8 cellular contexts compared by ENCODE assay signal in the genomic region with DNA sequence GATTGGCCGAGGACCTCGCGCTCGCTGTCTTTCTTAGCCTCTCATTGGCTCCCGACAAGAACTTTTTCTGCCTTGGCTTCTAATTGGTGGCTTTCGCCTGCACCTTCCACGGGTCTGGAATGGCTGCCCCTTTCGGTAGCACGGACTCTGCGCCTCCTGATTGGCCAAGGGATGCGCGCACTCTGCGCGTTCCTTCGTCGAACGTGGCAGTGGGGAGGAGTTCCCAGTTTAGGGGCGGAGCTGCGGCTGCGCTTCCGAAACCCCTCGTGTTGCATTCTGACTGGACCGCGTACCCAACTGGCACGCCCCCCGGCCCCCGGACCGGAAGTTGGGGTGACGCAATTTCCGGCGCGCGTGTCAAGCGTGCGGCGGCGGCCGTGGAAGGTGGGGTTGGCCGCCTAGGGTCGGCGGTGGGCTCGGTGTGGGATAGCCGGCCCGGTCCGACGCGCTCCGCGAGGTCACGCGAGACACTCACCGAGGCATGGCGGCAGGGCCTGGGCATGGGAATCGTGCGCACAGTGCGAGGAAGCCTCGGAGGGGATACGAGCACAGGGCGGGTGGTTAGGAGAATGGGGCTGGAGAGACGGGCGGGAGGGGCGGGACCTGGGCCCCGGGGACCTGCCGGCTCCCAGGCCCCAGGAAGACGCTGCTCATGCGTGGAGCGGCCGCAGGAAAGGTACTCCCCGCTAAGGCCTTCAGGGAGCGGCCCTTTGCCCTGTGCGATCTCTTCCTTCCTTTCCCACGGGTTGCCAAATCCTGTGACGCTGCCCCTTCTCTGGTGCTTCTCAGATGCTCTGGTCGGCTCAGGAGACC. TPM values are rescaled to one million over a fixed set of nuclear protein-coding genes. Genes with fewer than 3 reads are reported as not detected.
DNase-seq lines count a peak whose midpoint lies in the region; ATAC-seq lines count a peak whose summit lies in the region.

No MANE protein-coding gene starts in this region.

- H3K27me3 Mint-ChIP-seq in effector memory CD8-positive, alpha-beta T cell, result no peaks in the 10 kb centered on the region

- peak; percentile 68 for ATAC-seq in GM21367 (IDR thresholded peaks at IDR 0.05; ENCODE audit: unreplicated experiment)
- ATAC-seq in effector memory CD8-positive, alpha-beta T cell (replicated peaks), result peak; percentile 78

- DNase-seq in COR-L47 (lab: John Stamatoyannopoulos, UW), result peak; percentile 100
- DNase-seq in HT1080 (ENCODE audit: low read depth), result peak; percentile 100
- DNase-seq in NOMO-1 (lab: John Stamatoyannopoulos, UW; ENCODE audit: unreplicated experiment in 2 of 2), result peak; percentile 99 to 100
- DNase-seq in activated CD8-positive, alpha-beta memory T cell treated with anti-CD3 and anti-CD28 coated beads for 48 hours (ENCODE audit: low read depth in 2 of 3, low spot score in 2 of 3), result peak; percentile 98 to 99 (median 99)
- peak; percentile 98 to 100 (median 99) for DNase-seq in effector memory CD8-positive, alpha-beta T cell
- peak; percentile 100 for DNase-seq in medulla oblongata (ENCODE audit: extremely low spot score)
- peak; percentile 98 to 99 (median 99) for DNase-seq in stimulated activated CD4-positive, alpha-beta T cell treated with anti-CD3 and anti-CD28 coated beads, TNF-alpha, amount 100 ng/mL, for 48 hours (ENCODE audit: low read depth in 3 of 3)

- peaks cover 28 to 40% of the 10 kb centered on the region in 2 donors for H3K4me1 Mint-ChIP-seq in effector memory CD8-positive, alpha-beta T cell (ENCODE audit: low read depth in 2 of 2)

- H3K27ac Mint-ChIP-seq in effector memory CD8-positive, alpha-beta T cell, result peak overlapping the region; percentile 95 to 96

- peak overlapping the region; percentile 80 to 88 for H3K4me3 Mint-ChIP-seq in effector memory CD8-positive, alpha-beta T cell

- no peaks in the 10 kb centered on the region for H3K9me3 Mint-ChIP-seq in effector memory CD8-positive, alpha-beta T cell

- peaks cover 80% of the 10 kb centered on the region for H3K36me3 Mint-ChIP-seq in effector memory CD8-positive, alpha-beta T cell (ENCODE audit: insufficient read depth)

RNA-seq across cellular contexts. Expression of gene P4HB, which starts 0.6 kb away (rescaled TPM):
- 784 and 825 TPM in 2 replicates for total RNA-seq in HT1080 (2014; rRNA removed; shearing (Covaris generic))
- 842 and 901 TPM in 2 replicates for polyA plus RNA-seq in HT1080 (2015; cell fraction: cytosol; rRNA removed)
- polyA plus RNA-seq in HT1080 (2015; cell fraction: nucleus; rRNA removed), result 1,349 and 1,466 TPM in 2 replicates

RNA-seq across cellular contexts. Expression of gene ARHGDIA, which starts 10.2 kb away (rescaled TPM):
- total RNA-seq in HT1080 (2014; rRNA removed; shearing (Covaris generic)), result 206 and 315 TPM in 2 replicates
- polyA plus RNA-seq in HT1080 (2015; cell fraction: cytosol; rRNA removed), result 342 and 403 TPM in 2 replicates
- polyA plus RNA-seq in HT1080 (2015; cell fraction: nucleus; rRNA removed), result 231 and 245 TPM in 2 replicates

RNA-seq across cellular contexts. Expression of gene PPP1R27, which starts 26.1 kb away (rescaled TPM):
- total RNA-seq in HT1080 (2014; rRNA removed; shearing (Covaris generic)), result 0.47 TPM in 1 of 2 replicates, not detected in the other
- 0.16 TPM in 1 of 2 replicates, not detected in the other for polyA plus RNA-seq in HT1080 (2015; cell fraction: cytosol; rRNA removed)
- polyA plus RNA-seq in HT1080 (2015; cell fraction: nucleus; rRNA removed), result not detected in 2 replicates

RNA-seq across cellular contexts. Expression of gene MCRIP1, which starts 27.9 kb away (rescaled TPM):
- total RNA-seq in HT1080 (2014; rRNA removed; shearing (Covaris generic)), result 81.9 and 87.0 TPM in 2 replicates
- 60.7 and 93.4 TPM in 2 replicates for polyA plus RNA-seq in HT1080 (2015; cell fraction: cytosol; rRNA removed)
- polyA plus RNA-seq in HT1080 (2015; cell fraction: nucleus; rRNA removed), result 35.0 and 37.9 TPM in 2 replicates

RNA-seq across cellular contexts. Expression of gene ALYREF, which starts 30.4 kb away (rescaled TPM):
- 311 and 338 TPM in 2 replicates for total RNA-seq in HT1080 (2014; rRNA removed; shearing (Covaris generic))
- 131 and 161 TPM in 2 replicates for polyA plus RNA-seq in HT1080 (2015; cell fraction: cytosol; rRNA removed)
- polyA plus RNA-seq in HT1080 (2015; cell fraction: nucleus; rRNA removed), result 99.6 and 110 TPM in 2 replicates

Comparison
In these comparisons a context has a peak if more than half of its experiments do, and no peak if none do; other contexts are left out.
1. Peak in every context shown above with its lines: DNase-seq and ATAC-seq.